1 cellular context compared by ENCODE assay signal in the genomic region with DNA sequence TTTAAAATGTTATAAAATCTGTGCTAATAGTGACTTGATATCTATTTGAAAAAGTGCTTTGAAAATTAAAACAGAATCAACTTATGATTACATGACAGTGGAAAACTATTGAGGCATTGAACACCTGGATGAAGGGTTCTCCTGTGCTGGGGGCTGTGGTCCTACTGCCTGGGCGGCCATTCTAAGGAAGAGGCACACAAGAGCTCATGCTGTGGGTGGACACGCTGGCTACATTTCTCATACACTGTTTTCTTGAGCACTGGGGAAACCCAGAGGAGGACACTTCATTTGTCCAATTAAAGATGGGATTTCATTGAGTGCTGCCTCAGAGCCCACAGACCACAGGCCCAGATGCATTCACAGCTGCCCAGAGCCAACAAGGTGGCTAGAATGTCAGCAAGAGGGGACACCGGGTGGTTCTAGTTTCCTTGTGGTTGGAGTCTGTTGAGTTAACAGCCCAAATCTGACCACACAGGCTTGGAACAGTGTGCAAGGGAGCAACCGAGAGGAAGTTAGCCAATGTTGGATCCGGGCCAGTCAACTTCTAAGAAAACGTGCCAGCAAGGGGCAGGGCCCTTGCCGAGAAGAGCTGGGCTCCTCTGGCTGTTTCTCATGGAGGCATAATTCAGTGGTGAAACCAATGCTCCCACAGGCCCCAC.
TF ChIP-seq lines count a peak whose summit lies in the region.

No MANE protein-coding gene starts in this region.

TF ChIP-seq in WTC11, 78 proteins besides CTCF, POLR2A, EP300 and RAD21 (continued from another document):
- TF ChIP-seq, protein P1, sequence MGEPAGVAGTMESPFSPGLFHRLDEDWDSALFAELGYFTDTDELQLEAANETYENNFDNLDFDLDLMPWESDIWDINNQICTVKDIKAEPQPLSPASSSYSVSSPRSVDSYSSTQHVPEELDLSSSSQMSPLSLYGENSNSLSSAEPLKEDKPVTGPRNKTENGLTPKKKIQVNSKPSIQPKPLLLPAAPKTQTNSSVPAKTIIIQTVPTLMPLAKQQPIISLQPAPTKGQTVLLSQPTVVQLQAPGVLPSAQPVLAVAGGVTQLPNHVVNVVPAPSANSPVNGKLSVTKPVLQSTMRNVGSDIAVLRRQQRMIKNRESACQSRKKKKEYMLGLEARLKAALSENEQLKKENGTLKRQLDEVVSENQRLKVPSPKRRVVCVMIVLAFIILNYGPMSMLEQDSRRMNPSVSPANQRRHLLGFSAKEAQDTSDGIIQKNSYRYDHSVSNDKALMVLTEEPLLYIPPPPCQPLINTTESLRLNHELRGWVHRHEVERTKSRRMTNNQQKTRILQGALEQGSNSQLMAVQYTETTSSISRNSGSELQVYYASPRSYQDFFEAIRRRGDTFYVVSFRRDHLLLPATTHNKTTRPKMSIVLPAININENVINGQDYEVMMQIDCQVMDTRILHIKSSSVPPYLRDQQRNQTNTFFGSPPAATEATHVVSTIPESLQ (CRISPR knock-in tag; IDR thresholded peaks at IDR 0.05) = no peak
- TF ChIP-seq SMAD3 (CRISPR knock-in tag; IDR thresholded peaks at IDR 0.05; ENCODE audit: borderline replicate concordance) (no peak), ZNF232 (CRISPR knock-in tag; IDR thresholded peaks at IDR 0.05) (no peak)
- TF ChIP-seq, protein P2, sequence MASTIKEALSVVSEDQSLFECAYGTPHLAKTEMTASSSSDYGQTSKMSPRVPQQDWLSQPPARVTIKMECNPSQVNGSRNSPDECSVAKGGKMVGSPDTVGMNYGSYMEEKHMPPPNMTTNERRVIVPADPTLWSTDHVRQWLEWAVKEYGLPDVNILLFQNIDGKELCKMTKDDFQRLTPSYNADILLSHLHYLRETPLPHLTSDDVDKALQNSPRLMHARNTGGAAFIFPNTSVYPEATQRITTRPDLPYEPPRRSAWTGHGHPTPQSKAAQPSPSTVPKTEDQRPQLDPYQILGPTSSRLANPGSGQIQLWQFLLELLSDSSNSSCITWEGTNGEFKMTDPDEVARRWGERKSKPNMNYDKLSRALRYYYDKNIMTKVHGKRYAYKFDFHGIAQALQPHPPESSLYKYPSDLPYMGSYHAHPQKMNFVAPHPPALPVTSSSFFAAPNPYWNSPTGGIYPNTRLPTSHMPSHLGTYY (CRISPR knock-in tag; IDR thresholded peaks at IDR 0.05) = no peak
- TF ChIP-seq, protein P3, sequence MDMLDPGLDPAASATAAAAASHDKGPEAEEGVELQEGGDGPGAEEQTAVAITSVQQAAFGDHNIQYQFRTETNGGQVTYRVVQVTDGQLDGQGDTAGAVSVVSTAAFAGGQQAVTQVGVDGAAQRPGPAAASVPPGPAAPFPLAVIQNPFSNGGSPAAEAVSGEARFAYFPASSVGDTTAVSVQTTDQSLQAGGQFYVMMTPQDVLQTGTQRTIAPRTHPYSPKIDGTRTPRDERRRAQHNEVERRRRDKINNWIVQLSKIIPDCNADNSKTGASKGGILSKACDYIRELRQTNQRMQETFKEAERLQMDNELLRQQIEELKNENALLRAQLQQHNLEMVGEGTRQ (CRISPR knock-in tag; IDR thresholded peaks at IDR 0.05) = no peak
- TF ChIP-seq, protein P4, sequence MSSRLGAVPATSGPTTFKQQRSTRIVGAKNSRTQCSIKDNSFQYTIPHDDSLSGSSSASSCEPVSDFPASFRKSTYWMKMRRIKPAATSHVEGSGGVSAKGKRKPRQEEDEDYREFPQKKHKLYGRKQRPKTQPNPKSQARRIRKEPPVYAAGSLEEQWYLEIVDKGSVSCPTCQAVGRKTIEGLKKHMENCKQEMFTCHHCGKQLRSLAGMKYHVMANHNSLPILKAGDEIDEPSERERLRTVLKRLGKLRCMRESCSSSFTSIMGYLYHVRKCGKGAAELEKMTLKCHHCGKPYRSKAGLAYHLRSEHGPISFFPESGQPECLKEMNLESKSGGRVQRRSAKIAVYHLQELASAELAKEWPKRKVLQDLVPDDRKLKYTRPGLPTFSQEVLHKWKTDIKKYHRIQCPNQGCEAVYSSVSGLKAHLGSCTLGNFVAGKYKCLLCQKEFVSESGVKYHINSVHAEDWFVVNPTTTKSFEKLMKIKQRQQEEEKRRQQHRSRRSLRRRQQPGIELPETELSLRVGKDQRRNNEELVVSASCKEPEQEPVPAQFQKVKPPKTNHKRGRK (CRISPR knock-in tag; IDR thresholded peaks at IDR 0.05; ENCODE audit: borderline replicate concordance) = no peak
